9 cellular contexts compared by ENCODE assay signal in the genomic region with DNA sequence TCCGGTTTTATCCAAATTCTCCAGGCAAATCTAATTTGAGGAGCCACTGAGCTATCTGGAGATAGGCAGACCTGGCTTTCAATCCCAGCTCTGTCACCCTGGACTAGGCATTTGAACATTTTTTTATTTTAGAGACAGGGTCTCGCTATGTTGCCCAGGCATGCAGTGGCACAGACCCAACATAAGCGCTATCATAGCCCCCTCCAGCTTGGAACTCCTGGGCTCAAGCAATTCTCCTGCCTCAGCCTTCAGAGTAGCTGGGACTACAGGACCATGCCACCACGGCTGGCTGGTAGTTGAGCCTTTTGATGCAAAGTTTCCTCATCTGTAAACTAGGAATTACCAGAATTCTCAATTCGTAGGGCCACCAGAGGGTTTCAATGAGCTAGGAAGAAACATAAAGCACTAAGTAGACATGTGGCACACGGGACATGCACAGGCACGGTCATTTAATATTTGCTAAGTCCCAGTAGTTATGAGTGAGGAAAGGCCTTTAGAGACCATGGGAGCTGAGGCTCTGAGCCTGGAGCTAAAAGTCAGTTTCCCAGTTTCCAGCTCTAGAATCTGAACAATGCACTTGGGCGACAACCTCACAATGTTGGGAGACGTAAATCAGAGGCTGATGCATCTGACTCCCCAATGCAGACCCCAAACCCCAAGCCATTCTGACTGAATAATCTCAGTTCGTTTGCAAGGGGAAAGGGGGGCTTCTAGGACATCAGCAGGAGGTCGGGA. TPM values are rescaled to one million over a fixed set of nuclear protein-coding genes. Genes with fewer than 3 reads are reported as not detected.
DNase-seq lines count a peak whose midpoint lies in the region; ATAC-seq, FAIRE-seq and TF ChIP-seq lines count a peak whose summit lies in the region.
"Had no signal": no experiment of that assay in that cellular context is flagged by ENCODE, and none has a peak within 500 bp of the region (broad histone marks: within the 10 kb centered on the region; RNA-seq: fewer than 3 reads in every experiment).

No MANE protein-coding gene starts in this region.

- H3K4me1 ChIP-seq in mesendoderm (ENCODE audit: control insufficient read depth, low read depth, low read length) (peaks cover 4% of the 10 kb centered on the region), urinary bladder (ENCODE audit: insufficient read depth) (no peaks in the 10 kb centered on the region)

- peak overlapping the region; percentile 94 for H3K56ac ChIP-seq in mesendoderm (ENCODE audit: low read length)

- H3K4me2 ChIP-seq in mesendoderm (ENCODE audit: low read length): peak overlapping the region; percentile 64

- no peak for ATAC-seq in GM19452 (IDR thresholded peaks at IDR 0.05; ENCODE audit: unreplicated experiment)

- peak overlapping the region; percentile 97 for H3K27ac Mint-ChIP-seq in activated naive CD4-positive, alpha-beta T cell treated with anti-CD3 and anti-CD28 coated beads, Interleukin-2, amount 50 U/mL, for 24 hours

- TF ChIP-seq CTCF in bronchial epithelial cell (IDR thresholded peaks at IDR 0.05; ENCODE audit: insufficient read depth, low read length, severe bottlenecking): no peak

- peak overlapping the region; percentile 84 for H3K9ac ChIP-seq in mesendoderm (ENCODE audit: low read length)

- FAIRE-seq in bronchial epithelial cell (lab: Jason Lieb, UNC): no peak

- H3K23ac ChIP-seq in mesendoderm (ENCODE audit: low read length): peak overlapping the region; percentile 66

- H4K8ac ChIP-seq in mesendoderm (ENCODE audit: low read depth, low read length): no peak overlapping the region

- H3K27me3 Mint-ChIP-seq in activated naive CD4-positive, alpha-beta T cell treated with anti-CD3 and anti-CD28 coated beads, Interleukin-2, amount 50 U/mL, for 24 hours: no peaks in the 10 kb centered on the region

- H3K4me3 Mint-ChIP-seq in activated naive CD4-positive, alpha-beta T cell treated with anti-CD3 and anti-CD28 coated beads, Interleukin-2, amount 50 U/mL, for 24 hours: peak overlapping the region; percentile 96

- H3K27ac ChIP-seq in mesendoderm (ENCODE audit: low read depth, low read length) (no peak overlapping the region), urinary bladder (ENCODE audit: low read depth) (no peak overlapping the region)

- H3K27me3 ChIP-seq in bronchial epithelial cell (ENCODE audit: control insufficient read depth, insufficient read depth, low read length): no peaks in the 10 kb centered on the region
- no peaks in the 10 kb centered on the region for H3K27me3 ChIP-seq in mesendoderm (ENCODE audit: insufficient read depth, low read length, poor library complexity)

- peaks cover 25% of the 10 kb centered on the region for H3K4me1 Mint-ChIP-seq in activated naive CD4-positive, alpha-beta T cell treated with anti-CD3 and anti-CD28 coated beads, Interleukin-2, amount 50 U/mL, for 24 hours

- peak overlapping the region; percentile 94 for H3K4me3 ChIP-seq in bronchial epithelial cell (ENCODE audit: low read depth, low read length)
- H3K4me3 ChIP-seq in mesendoderm (ENCODE audit: low read length): peak overlapping the region; percentile 74
- peak overlapping the region; percentile 93 for H3K4me3 ChIP-seq in urinary bladder (ENCODE audit: low read depth, low read length)

- no CpG with 5 or more reads among the region's 11 CpGs for WGBS in mesendoderm (ENCODE audit: extremely low coverage, insufficient coverage, low lambda C conversion rate)
- 44% methylated on average over 11 of the region's 11 CpGs for WGBS in urinary bladder

- H3K79me2 ChIP-seq in mesendoderm (ENCODE audit: control insufficient read depth, insufficient read depth, low read length): peaks cover 17% of the 10 kb centered on the region

- no peak overlapping the region for H4K5ac ChIP-seq in mesendoderm (ENCODE audit: low read length)

- H2BK5ac ChIP-seq in mesendoderm (ENCODE audit: low read length): no peak overlapping the region

- no peak overlapping the region for H2BK120ac ChIP-seq in mesendoderm (ENCODE audit: low read depth, low read length)

- H3K36me3 Mint-ChIP-seq in activated naive CD4-positive, alpha-beta T cell treated with anti-CD3 and anti-CD28 coated beads, Interleukin-2, amount 50 U/mL, for 24 hours: peaks cover 3% of the 10 kb centered on the region

- no peak overlapping the region for H2BK15ac ChIP-seq in mesendoderm (replicated peaks; ENCODE audit: low read depth)

- H2AK5ac ChIP-seq in mesendoderm (ENCODE audit: low read length): no peak overlapping the region

- H3K79me1 ChIP-seq in mesendoderm (ENCODE audit: low read length): peaks cover 11% of the 10 kb centered on the region

- no peak for DNase-seq in activated naive CD4-positive, alpha-beta T cell treated with anti-CD3 and anti-CD28 coated beads, Interleukin-2, amount 50 U/mL, for 16 hours
- DNase-seq in bronchial epithelial cell (ENCODE audit: low read depth) (no peak), mesendoderm (no peak), DMS79 treated with DMSO at 0.1 percent for 48 hours (lab: John Stamatoyannopoulos, UW) (no peak)
- DNase-seq in stimulated activated naive CD4-positive, alpha-beta T cell (lab: John Stamatoyannopoulos, UW): no peak

- H3K36me3 ChIP-seq in bronchial epithelial cell (ENCODE audit: control insufficient read depth, insufficient read depth, low read length): peaks cover 19% of the 10 kb centered on the region
- H3K36me3 ChIP-seq in mesendoderm (ENCODE audit: control insufficient read depth, insufficient read depth, low read length): peaks cover 10% of the 10 kb centered on the region
- H3K36me3 ChIP-seq in urinary bladder (ENCODE audit: insufficient read depth): no peaks in the 10 kb centered on the region

- no peaks in the 10 kb centered on the region for H3K9me3 Mint-ChIP-seq in activated naive CD4-positive, alpha-beta T cell treated with anti-CD3 and anti-CD28 coated beads, Interleukin-2, amount 50 U/mL, for 24 hours

- H3K4ac ChIP-seq in mesendoderm (ENCODE audit: low read depth, low read length): no peak overlapping the region

- H3K18ac ChIP-seq in mesendoderm (ENCODE audit: low read length): no peak overlapping the region

RNA-seq across cellular contexts. Expression of a gene that starts 1.1 kb away (rescaled TPM):
- 468 and 946 TPM in 2 replicates for total RNA-seq in bronchial epithelial cell
- polyA plus RNA-seq in mesendoderm (2013, experiment 1 of 2): 125 TPM
- 126 TPM for polyA plus RNA-seq in mesendoderm (2013, experiment 2 of 2)
- total RNA-seq in urinary bladder: 62.9 TPM
- polyA plus RNA-seq in urinary bladder: 399 TPM

RNA-seq across cellular contexts. Expression of a gene that starts 11.4 kb away (rescaled TPM):
- total RNA-seq in bronchial epithelial cell (not detected in 2 replicates), urinary bladder (not detected)
- not detected for polyA plus RNA-seq in mesendoderm (2013, experiment 1 of 2)
- not detected for polyA plus RNA-seq in mesendoderm (2013, experiment 2 of 2)
- not detected for polyA plus RNA-seq in urinary bladder
- total RNA-seq: M059J had no signal

RNA-seq across cellular contexts. Expression of a gene that starts 22.3 kb away (rescaled TPM):
- not detected in 2 replicates for total RNA-seq in bronchial epithelial cell
- polyA plus RNA-seq in mesendoderm (2013, experiment 1 of 2): not detected
- polyA plus RNA-seq in mesendoderm (2013, experiment 2 of 2): not detected
- total RNA-seq in urinary bladder: not detected
- polyA plus RNA-seq in urinary bladder: not detected
- total RNA-seq: M059J had no signal

RNA-seq across cellular contexts. Expression of a gene that starts 23.5 kb away (rescaled TPM):
- total RNA-seq in bronchial epithelial cell: 30.5 and 41.5 TPM in 2 replicates
- 539 TPM for polyA plus RNA-seq in mesendoderm (2013, experiment 1 of 2)
- 505 TPM for polyA plus RNA-seq in mesendoderm (2013, experiment 2 of 2)
- 115 TPM for total RNA-seq in urinary bladder
- polyA plus RNA-seq in urinary bladder: 481 TPM

RNA-seq across cellular contexts. Expression of a gene that starts 41.1 kb away (rescaled TPM):
- total RNA-seq in bronchial epithelial cell: 2.8 and 4.5 TPM in 2 replicates
- 0.53 TPM for polyA plus RNA-seq in mesendoderm (2013, experiment 1 of 2)
- 0.62 TPM for polyA plus RNA-seq in mesendoderm (2013, experiment 2 of 2)
- not detected for total RNA-seq in urinary bladder
- 0.11 TPM for polyA plus RNA-seq in urinary bladder
- total RNA-seq: M059J had no signal
